In the genomic region with DNA sequence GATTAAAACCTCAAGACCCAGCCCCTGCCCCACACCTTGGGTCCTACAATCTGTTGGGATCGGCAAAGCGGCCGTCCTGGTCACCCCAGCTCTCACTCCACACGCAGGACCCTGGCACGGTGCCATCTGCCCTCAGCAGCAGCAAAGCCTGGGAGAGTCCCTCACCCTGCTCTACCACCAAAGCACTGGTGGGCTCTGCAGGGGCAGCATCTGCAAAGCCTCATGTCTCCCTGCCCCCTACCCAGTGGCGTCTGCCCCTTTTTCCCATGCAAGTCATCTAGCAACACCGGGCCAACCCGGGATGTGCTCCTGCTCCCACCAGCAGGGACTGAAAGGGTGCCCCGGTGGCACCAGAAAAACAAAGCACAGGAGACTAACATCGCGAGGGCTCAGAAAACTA, we compare ENCODE assay signal across 22 cellular contexts. TPM values are rescaled to one million over a fixed set of nuclear protein-coding genes. Genes with fewer than 3 reads are reported as not detected.
DNase-seq lines count a peak whose midpoint lies in the region; ATAC-seq and TF ChIP-seq lines count a peak whose summit lies in the region.
"Had no signal": no experiment of that assay in that cellular context is flagged by ENCODE, and none has a peak within 500 bp of the region (broad histone marks: within the 10 kb centered on the region; RNA-seq: fewer than 3 reads in every experiment).

No MANE protein-coding gene starts in this region.

- H3K18ac ChIP-seq in neuronal stem cell (ENCODE audit: low read length), result no peak overlapping the region

- no peaks in the 10 kb centered on the region for H3K36me3 Mint-ChIP-seq in chondrocyte (ENCODE audit: low read depth)
- no peaks in the 10 kb centered on the region for H3K36me3 Mint-ChIP-seq in activated CD4-positive, alpha-beta memory T cell treated with anti-CD3 and anti-CD28 coated beads, Interleukin-2, amount 10 ng/mL, durations not matched to agents 7 days and 5 days (ENCODE audit: low read depth)
- H3K36me3 Mint-ChIP-seq: CD4-positive, CD25-positive, alpha-beta regulatory T cell; IgD-negative memory B cell had no signal

- no peak overlapping the region for H3K23ac ChIP-seq in neuronal stem cell (ENCODE audit: low read depth, low read length, poor library complexity)

- H3K4me2 ChIP-seq in neuronal stem cell (ENCODE audit: insufficient read depth, low read length, poor library complexity, severe bottlenecking), result no peak overlapping the region

- H3K79me1 ChIP-seq in neuronal stem cell (ENCODE audit: low read depth, low read length), result no peaks in the 10 kb centered on the region

- no peaks in the 10 kb centered on the region for H3K4me1 ChIP-seq in BE2C
- H3K4me1 ChIP-seq in neuronal stem cell (ENCODE audit: control insufficient read depth in 2 of 2, insufficient read depth in 1 of 2, low read depth in 1 of 2, low read length in 2 of 2), result no peaks in the 10 kb centered on the region
- H3K4me1 ChIP-seq: HAP-1 had no signal

- no peak overlapping the region for H4K91ac ChIP-seq in neuronal stem cell (ENCODE audit: low read depth, low read length, poor library complexity)

- H3K4me3 ChIP-seq in BE2C (ENCODE audit: low read depth, low read length) (no peak overlapping the region), H7 (ENCODE audit: insufficient read depth, low read depth, low read length) (no peak overlapping the region), neuronal stem cell (ENCODE audit: low read length in 2 of 2) (no peak overlapping the region)
- H3K4me3 ChIP-seq: HAP-1 had no signal

- H3K4me3 Mint-ChIP-seq in chondrocyte (ENCODE audit: unreplicated experiment), result no peak overlapping the region
- H3K4me3 Mint-ChIP-seq in activated CD4-positive, alpha-beta memory T cell treated with anti-CD3 and anti-CD28 coated beads, Interleukin-2, amount 10 ng/mL, durations not matched to agents 7 days and 5 days, result no peak overlapping the region
- H3K4me3 Mint-ChIP-seq: B cell; CD4-positive, CD25-positive, alpha-beta regulatory T cell; CD8-positive, alpha-beta memory T cell; IgD-negative memory B cell had no signal

- peak; percentile 25 for DNase-seq in BE2C
- DNase-seq in H7, result peak; percentile 37
- DNase-seq in chondrocyte (ENCODE audit: low spot score), result peak; percentile 90
- DNase-seq in neuronal stem cell (ENCODE audit: low spot score), result no peak
- DNase-seq in activated CD4-positive, alpha-beta memory T cell treated with anti-CD3 and anti-CD28 coated beads, Interleukin-2, amount 10 ng/mL, durations not matched to agents 7 days and 5 days, result no peak
- no peak for DNase-seq in HEK293T (ENCODE audit: extremely low spot score)
- DNase-seq in NCI-H82 treated with DMSO at 0.1 percent for 48 hours (lab: John Stamatoyannopoulos, UW; ENCODE audit: unreplicated experiment), result no peak
- DNase-seq: C1 segment of cervical spinal cord; CD4-positive, CD25-positive, alpha-beta regulatory T cell; CD8-positive, alpha-beta memory T cell; COR-L47; DMS 273 treated with DMSO at 0.1 percent for 48 hours; DMS53; DND-41; EL; GOT3; KG1 had no signal

- no peak overlapping the region for H2BK120ac ChIP-seq in neuronal stem cell (ENCODE audit: low read depth, low read length)

- no peaks in the 10 kb centered on the region for H3K36me3 ChIP-seq in BE2C
- H3K36me3 ChIP-seq in H7 (replicated peaks; ENCODE audit: control insufficient read depth, insufficient read depth, low read length), result no peaks in the 10 kb centered on the region
- H3K36me3 ChIP-seq in neuronal stem cell (replicated peaks in 1 of 2; ENCODE audit: control insufficient read depth in 2 of 2, insufficient read depth in 2 of 2, low read length in 2 of 2), result no peaks in the 10 kb centered on the region
- H3K36me3 ChIP-seq: HAP-1 had no signal

- H3K27me3 Mint-ChIP-seq in chondrocyte (ENCODE audit: low read depth), result peaks cover 8% of the 10 kb centered on the region
- H3K27me3 Mint-ChIP-seq in activated CD4-positive, alpha-beta memory T cell treated with anti-CD3 and anti-CD28 coated beads, Interleukin-2, amount 10 ng/mL, durations not matched to agents 7 days and 5 days, result peaks cover 2% of the 10 kb centered on the region

- H3K9me3 ChIP-seq in BE2C (no peaks in the 10 kb centered on the region), neuronal stem cell (replicated peaks in 1 of 2; ENCODE audit: control insufficient read depth in 2 of 2, insufficient read depth in 1 of 2, low read depth in 1 of 2, low read length in 2 of 2) (no peaks in the 10 kb centered on the region)
- H3K9me3 ChIP-seq: HAP-1 had no signal

- CTCF ChIA-PET in activated CD4-positive, alpha-beta memory T cell treated with anti-CD3 and anti-CD28 coated beads, Interleukin-2, amount 10 ng/mL, durations not matched to agents 7 days and 5 days (lab: Charles Lee), result interaction anchor here (1.0 kb wide), 1 partner anchor 10 kb away, joined by 3 read pairs; no protein-coding TSS in a partner anchor
- CTCF ChIA-PET in HEK293T (lab: Yijun Ruan, JAX), result interaction anchor here (0.6 kb wide), 1 partner anchor 27 kb away, joined by 3 read pairs; no protein-coding TSS in a partner anchor

- POLR2A ChIA-PET in activated CD4-positive, alpha-beta memory T cell treated with anti-CD3 and anti-CD28 coated beads, Interleukin-2, amount 10 ng/mL, durations not matched to agents 7 days and 5 days (lab: Charles Lee), result no interaction called here
- POLR2A ChIA-PET in HEK293T (lab: Yijun Ruan, JAX), result no interaction called here

- no peaks in the 10 kb centered on the region for H3K4me1 Mint-ChIP-seq in chondrocyte (ENCODE audit: low read depth)
- no peaks in the 10 kb centered on the region for H3K4me1 Mint-ChIP-seq in activated CD4-positive, alpha-beta memory T cell treated with anti-CD3 and anti-CD28 coated beads, Interleukin-2, amount 10 ng/mL, durations not matched to agents 7 days and 5 days
- H3K4me1 Mint-ChIP-seq: B cell had no signal

- no peak overlapping the region for H3K27ac ChIP-seq in neuronal stem cell (replicated peaks; ENCODE audit: low read length)
- H3K27ac ChIP-seq: HL-60 had no signal

- no peak overlapping the region for H2BK12ac ChIP-seq in neuronal stem cell (ENCODE audit: low read length)

- no peak overlapping the region for H3K4ac ChIP-seq in neuronal stem cell (ENCODE audit: low read length)

- H2AFZ ChIP-seq in neuronal stem cell (ENCODE audit: low read length), result no peak overlapping the region

- no CpG with 5 or more reads among the region's 11 CpGs for WGBS in neuronal stem cell (ENCODE audit: extremely low coverage in 2 of 2, insufficient read length in 2 of 2, insufficient replicate concordance in 1 of 2), 2 donors

- peak overlapping the region; percentile 76 for H2AK5ac ChIP-seq in neuronal stem cell (ENCODE audit: low read depth, low read length)

- peak overlapping the region; percentile 90 for H3K14ac ChIP-seq in neuronal stem cell (ENCODE audit: low read length)

- no peak overlapping the region for H2BK15ac ChIP-seq in neuronal stem cell (ENCODE audit: low read length)

- H3K9me3 Mint-ChIP-seq in chondrocyte (ENCODE audit: low read depth), result no peaks in the 10 kb centered on the region
- no peaks in the 10 kb centered on the region for H3K9me3 Mint-ChIP-seq in activated CD4-positive, alpha-beta memory T cell treated with anti-CD3 and anti-CD28 coated beads, Interleukin-2, amount 10 ng/mL, durations not matched to agents 7 days and 5 days
- H3K9me3 Mint-ChIP-seq: CD8-positive, alpha-beta memory T cell; IgD-negative memory B cell had no signal

- ATAC-seq in esophagus mucosa, result no peak

- peak overlapping the region; percentile 35 for H2BK5ac ChIP-seq in neuronal stem cell (ENCODE audit: low read length)

- H3K27me3 ChIP-seq in BE2C (peaks cover 6% of the 10 kb centered on the region; the same call in 1 of the 2 replicates), H7 (ENCODE audit: control insufficient read depth, insufficient read depth, low read length) (no peaks in the 10 kb centered on the region), neuronal stem cell (ENCODE audit: control insufficient read depth in 3 of 3, insufficient read depth in 3 of 3, low read depth in 1 of 3, low read length in 3 of 3) (peaks cover 0 to 10% (median 0%) of the 10 kb centered on the region in 3 experiments)

- H3K27ac Mint-ChIP-seq in chondrocyte (ENCODE audit: unreplicated experiment), result no peak overlapping the region
- no peak overlapping the region for H3K27ac Mint-ChIP-seq in activated CD4-positive, alpha-beta memory T cell treated with anti-CD3 and anti-CD28 coated beads, Interleukin-2, amount 10 ng/mL, durations not matched to agents 7 days and 5 days
- H3K27ac Mint-ChIP-seq: B cell; CD4-positive, CD25-positive, alpha-beta regulatory T cell; CD8-positive, alpha-beta memory T cell; IgD-negative memory B cell had no signal

- TF ChIP-seq CTCF in BE2C (IDR thresholded peaks at IDR 0.05; ENCODE audit: low read depth, low read length) (no peak), chondrocyte (IDR thresholded peaks at IDR 0.05) (no peak)

- no peak overlapping the region for H4K8ac ChIP-seq in neuronal stem cell (ENCODE audit: low read depth, low read length)

- peak overlapping the region; percentile 12 for H3K9ac ChIP-seq in neuronal stem cell (ENCODE audit: low read depth, low read length, poor library complexity)

TF ChIP-seq in HEK293T, 16 proteins besides CTCF, POLR2A, EP300 and RAD21:
- no peak for TF ChIP-seq TARDBP (IDR thresholded peaks at IDR 0.05)
- no peak for TF ChIP-seq LEF1 (IDR thresholded peaks at IDR 0.05; ENCODE audit: borderline replicate concordance)
- TF ChIP-seq L3MBTL2 (conservative IDR thresholded peaks at IDR 0.05), result no peak
- TF ChIP-seq ARNT (IDR thresholded peaks at IDR 0.05), result no peak
- TF ChIP-seq FOXA1 (IDR thresholded peaks at IDR 0.05), result no peak
- TF ChIP-seq CTBP1 (IDR thresholded peaks at IDR 0.05; ENCODE audit: borderline replicate concordance), result no peak
- TF ChIP-seq BHLHE40 (IDR thresholded peaks at IDR 0.05; ENCODE audit: borderline replicate concordance), result no peak
- TF ChIP-seq SP1 (IDR thresholded peaks at IDR 0.05), result no peak
- TF ChIP-seq, protein P1, sequence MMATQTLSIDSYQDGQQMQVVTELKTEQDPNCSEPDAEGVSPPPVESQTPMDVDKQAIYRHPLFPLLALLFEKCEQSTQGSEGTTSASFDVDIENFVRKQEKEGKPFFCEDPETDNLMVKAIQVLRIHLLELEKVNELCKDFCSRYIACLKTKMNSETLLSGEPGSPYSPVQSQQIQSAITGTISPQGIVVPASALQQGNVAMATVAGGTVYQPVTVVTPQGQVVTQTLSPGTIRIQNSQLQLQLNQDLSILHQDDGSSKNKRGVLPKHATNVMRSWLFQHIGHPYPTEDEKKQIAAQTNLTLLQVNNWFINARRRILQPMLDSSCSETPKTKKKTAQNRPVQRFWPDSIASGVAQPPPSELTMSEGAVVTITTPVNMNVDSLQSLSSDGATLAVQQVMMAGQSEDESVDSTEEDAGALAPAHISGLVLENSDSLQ (IDR thresholded peaks at IDR 0.05), result no peak

RNA-seq across cellular contexts. Expression of a gene that starts 19.6 kb away (rescaled TPM):
- polyA plus RNA-seq in BE2C (2012; ENCODE audit: insufficient read depth, insufficient read length, low read depth), result 47.8 TPM
- 11.2 and 17.4 TPM in 2 replicates for total RNA-seq in H7 (2014; rRNA removed; shearing (Covaris generic))
- 20.4 to 24.7 TPM (median 22.5 TPM) in 3 replicates for total RNA-seq in chondrocyte
- polyA plus RNA-seq in neuronal stem cell (2013, experiment 1 of 2), result 38.2 TPM
- polyA plus RNA-seq in neuronal stem cell (2013, experiment 2 of 2), result 40.6 TPM
- 10 to 100 TPM; 34.9 to 36.2 TPM for total RNA-seq in activated CD4-positive, alpha-beta memory T cell treated with anti-CD3 and anti-CD28 coated beads, Interleukin-2, amount 10 ng/mL, durations not matched to agents 7 days and 5 days
- total RNA-seq in esophagus mucosa, result 22.1 TPM

Comparison
In these comparisons a context has a peak if more than half of its experiments do, and no peak if none do; other contexts are left out.
1. DNase-seq: peak in BE2C (single experiment), H7 (single experiment) and chondrocyte (single experiment); none in neuronal stem cell (single experiment), activated CD4-positive, alpha-beta memory T cell treated with anti-CD3 and anti-CD28 coated beads, Interleukin-2, amount 10 ng/mL, durations not matched to agents 7 days and 5 days (single experiment), HEK293T (single experiment) and NCI-H82 treated with DMSO at 0.1 percent for 48 hours (single experiment).